ENCODE assay signal across 21 cellular contexts in genomic region chr12:116215021-116215420, GRCh38.
A peak's percentile ranks its signal among the peaks of the same experiment; 100 is the strongest.
DNase-seq lines count a peak whose midpoint lies in the region; ATAC-seq and TF ChIP-seq lines count a peak whose summit lies in the region.
"Had no signal": no experiment of that assay in that cellular context is flagged by ENCODE, and none has a peak within 500 bp of the region (broad histone marks: within the 10 kb centered on the region; RNA-seq: fewer than 3 reads in every experiment).

No MANE protein-coding gene starts in this region.

- POLR2A ChIA-PET in activated CD4-positive, alpha-beta T cell treated with anti-CD3 and anti-CD28 coated beads, Interleukin-2, amount 10 ng/mL, durations not matched to agents 7 days and 5 days (lab: Charles Lee): no interaction called here

- H3K79me2 ChIP-seq in GM23338 (replicated peaks; ENCODE audit: insufficient read depth): peaks cover 95% of the 10 kb centered on the region

- H3K27me3 ChIP-seq in GM23338 (ENCODE audit: insufficient read depth): no peaks in the 10 kb centered on the region
- H3K27me3 ChIP-seq in stomach: no peaks in the 10 kb centered on the region

- H3K9me3 Mint-ChIP-seq in activated naive CD4-positive, alpha-beta T cell treated with anti-CD3 and anti-CD28 coated beads, Interleukin-2, amount 50 U/mL, for 24 hours: no peaks in the 10 kb centered on the region
- no peaks in the 10 kb centered on the region for H3K9me3 Mint-ChIP-seq in GM23338
- H3K9me3 Mint-ChIP-seq in naive B cell: no peaks in the 10 kb centered on the region
- H3K9me3 Mint-ChIP-seq in activated CD4-positive, alpha-beta T cell treated with anti-CD3 and anti-CD28 coated beads, Interleukin-2, amount 10 ng/mL, durations not matched to agents 7 days and 5 days: no peaks in the 10 kb centered on the region
- H3K9me3 Mint-ChIP-seq: CD4-positive, alpha-beta memory T cell had no signal

- H3K4me2 ChIP-seq in GM23338: no peak overlapping the region
- H3K4me2 ChIP-seq: KMS-11 had no signal

- H3K4me1 ChIP-seq in GM23338 (ENCODE audit: insufficient read depth) (peaks cover 22% of the 10 kb centered on the region), stomach (peaks cover 0 to 92% (median 42%) of the 10 kb centered on the region in 4 donors)
- H3K4me1 ChIP-seq: Caco-2 had no signal

- H3K27ac ChIP-seq in GM23338 (ENCODE audit: low read depth) (no peak overlapping the region), stomach (no peak overlapping the region)
- H3K27ac ChIP-seq: KMS-11 had no signal

- no peak for TF ChIP-seq EP300 in stomach (IDR thresholded peaks at IDR 0.05)

- intact Hi-C loops in stomach (cut with DNase I; ENCODE audit: low total_unique reads): no loop called here

- no peaks in the 10 kb centered on the region for H3F3A ChIP-seq in GM23338 (replicated peaks; ENCODE audit: low read depth)

- no peaks in the 10 kb centered on the region for H3K36me3 ChIP-seq in GM23338 (ENCODE audit: insufficient read depth)
- H3K36me3 ChIP-seq in stomach: no peaks in the 10 kb centered on the region

- H3K4me3 ChIP-seq in GM23338 (no peak overlapping the region), stomach (no peak overlapping the region)

- peaks cover 4% of the 10 kb centered on the region; the same call in 1 of the 2 replicates for H4K20me1 ChIP-seq in GM23338 (replicated peaks; ENCODE audit: insufficient read depth)

- H3K27me3 Mint-ChIP-seq in activated naive CD4-positive, alpha-beta T cell treated with anti-CD3 and anti-CD28 coated beads, Interleukin-2, amount 50 U/mL, for 24 hours: no peaks in the 10 kb centered on the region
- H3K27me3 Mint-ChIP-seq in GM23338 (ENCODE audit: insufficient read depth, low read depth, poor library complexity) (peaks cover 3% of the 10 kb centered on the region), naive B cell (no peaks in the 10 kb centered on the region)
- H3K27me3 Mint-ChIP-seq in activated CD4-positive, alpha-beta T cell treated with anti-CD3 and anti-CD28 coated beads, Interleukin-2, amount 10 ng/mL, durations not matched to agents 7 days and 5 days: no peaks in the 10 kb centered on the region
- H3K27me3 Mint-ChIP-seq: CD4-positive, alpha-beta memory T cell had no signal

- H3K9me2 ChIP-seq in GM23338 (ENCODE audit: insufficient read depth): no peaks in the 10 kb centered on the region

- H3K4me3 Mint-ChIP-seq in activated naive CD4-positive, alpha-beta T cell treated with anti-CD3 and anti-CD28 coated beads, Interleukin-2, amount 50 U/mL, for 24 hours: no peak overlapping the region
- H3K4me3 Mint-ChIP-seq in GM23338 (no peak overlapping the region), naive B cell (peak overlapping the region in 1 of 8 donors; percentile 20)
- no peak overlapping the region for H3K4me3 Mint-ChIP-seq in activated CD4-positive, alpha-beta T cell treated with anti-CD3 and anti-CD28 coated beads, Interleukin-2, amount 10 ng/mL, durations not matched to agents 7 days and 5 days

- no peak overlapping the region for H2AFZ ChIP-seq in GM23338

- WGBS in stomach, 5 donors: 82 to 100% (median 89%) methylated on average over 1 of the region's 1 CpG

- no peak for DNase-seq in activated naive CD4-positive, alpha-beta T cell treated with anti-CD3 and anti-CD28 coated beads, Interleukin-2, amount 50 U/mL, for 16 hours
- DNase-seq in GM23338 (ENCODE audit: low spot score) (no peak), naive B cell (no peak), mesenteric fat pad (ENCODE audit: low spot score) (no peak), stomach (no peak)
- DNase-seq in activated CD4-positive, alpha-beta T cell treated with anti-CD3 and anti-CD28 coated beads, Interleukin-2, amount 10 ng/mL, durations not matched to agents 7 days and 5 days: no peak
- DNase-seq: Caco-2; CD4-positive, alpha-beta memory T cell; DMS 273 treated with DMSO at 0.1 percent for 48 hours; GOT3; HCEC 1CT; IMR-90; MV-4-11; NCI-H1105 treated with DMSO at 0.1 percent for 48 hours; NCI-H2081; NCI-H2171; NCI-H345; NCI-H774; Right ventricle myocardium superior had no signal

- H3K4me1 Mint-ChIP-seq in activated naive CD4-positive, alpha-beta T cell treated with anti-CD3 and anti-CD28 coated beads, Interleukin-2, amount 50 U/mL, for 24 hours: peaks cover 82% of the 10 kb centered on the region
- H3K4me1 Mint-ChIP-seq in GM23338 (peaks cover 39% of the 10 kb centered on the region), naive B cell (peaks cover 57 to 65% (median 64%) of the 10 kb centered on the region in 3 donors)
- peaks cover 40% of the 10 kb centered on the region for H3K4me1 Mint-ChIP-seq in activated CD4-positive, alpha-beta T cell treated with anti-CD3 and anti-CD28 coated beads, Interleukin-2, amount 10 ng/mL, durations not matched to agents 7 days and 5 days

- no peak for TF ChIP-seq POLR2A in stomach (IDR thresholded peaks at IDR 0.05)

- H3K9me3 ChIP-seq in stomach: no peaks in the 10 kb centered on the region
- H3K9me3 ChIP-seq: Caco-2 had no signal

- peaks cover 2% of the 10 kb centered on the region for H3K36me3 Mint-ChIP-seq in activated naive CD4-positive, alpha-beta T cell treated with anti-CD3 and anti-CD28 coated beads, Interleukin-2, amount 50 U/mL, for 24 hours
- H3K36me3 Mint-ChIP-seq in GM23338 (ENCODE audit: low read depth) (no peaks in the 10 kb centered on the region), naive B cell (no peaks in the 10 kb centered on the region)
- peaks cover 7% of the 10 kb centered on the region for H3K36me3 Mint-ChIP-seq in activated CD4-positive, alpha-beta T cell treated with anti-CD3 and anti-CD28 coated beads, Interleukin-2, amount 10 ng/mL, durations not matched to agents 7 days and 5 days (ENCODE audit: low read depth)
- H3K36me3 Mint-ChIP-seq: CD4-positive, alpha-beta memory T cell had no signal

- CTCF ChIA-PET in activated CD4-positive, alpha-beta T cell treated with anti-CD3 and anti-CD28 coated beads, Interleukin-2, amount 10 ng/mL, durations not matched to agents 7 days and 5 days (lab: Charles Lee): interaction anchor here (1.4 kb wide), 1 partner anchor 10 kb away, joined by 3 read pairs; no protein-coding TSS in a partner anchor

- TF ChIP-seq CTCF in GM23338 (conservative IDR thresholded peaks at IDR 0.05; ENCODE audit: low read depth in 2 of 2) (no peak), stomach (IDR thresholded peaks at IDR 0.05) (no peak)

- peak overlapping the region; percentile 4 for H3K27ac Mint-ChIP-seq in activated naive CD4-positive, alpha-beta T cell treated with anti-CD3 and anti-CD28 coated beads, Interleukin-2, amount 50 U/mL, for 24 hours
- peak overlapping the region; percentile 45; the same call in 1 of the 2 replicates for H3K27ac Mint-ChIP-seq in GM23338
- H3K27ac Mint-ChIP-seq in naive B cell: peak overlapping the region in 1 of 6 donors; percentile 1
- no peak overlapping the region for H3K27ac Mint-ChIP-seq in activated CD4-positive, alpha-beta T cell treated with anti-CD3 and anti-CD28 coated beads, Interleukin-2, amount 10 ng/mL, durations not matched to agents 7 days and 5 days

- no peak for ATAC-seq in GM23338
- peak; percentile 48 to 58 for ATAC-seq in naive B cell (ENCODE audit: low read depth in 2 of 2)

TF ChIP-seq in GM23338, 12 proteins besides CTCF, POLR2A, EP300 and RAD21 (continues in another document):
- no peak for TF ChIP-seq STAT1 (IDR thresholded peaks at IDR 0.05; ENCODE audit: unreplicated experiment)
- no peak for TF ChIP-seq POLR2AphosphoS5 (IDR thresholded peaks at IDR 0.05; ENCODE audit: low read depth)
- no peak for TF ChIP-seq EZH2 (IDR thresholded peaks at IDR 0.05; ENCODE audit: low read depth, unreplicated experiment)
